10 cellular contexts compared by ENCODE assay signal in the genomic region with DNA sequence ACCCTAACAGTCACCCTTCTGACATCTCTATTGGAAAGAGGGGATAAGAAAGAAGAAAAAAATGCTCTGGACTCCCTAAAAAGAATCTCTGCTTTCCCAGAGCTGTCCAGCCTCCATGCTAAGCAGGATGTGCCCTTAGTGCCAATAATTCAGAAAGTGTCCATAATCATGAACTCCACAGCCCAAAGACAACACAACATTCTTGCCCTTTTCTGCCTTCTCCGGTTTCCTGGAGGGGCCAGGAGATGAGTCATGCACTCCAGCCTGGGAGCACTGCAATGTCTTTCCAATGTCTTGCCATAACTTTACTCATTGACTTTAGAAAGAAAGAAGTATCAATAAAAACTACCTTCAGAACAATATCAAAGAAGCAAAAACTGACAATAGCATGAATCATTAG. TPM values are rescaled to one million over a fixed set of nuclear protein-coding genes. Genes with fewer than 3 reads are reported as not detected.
DNase-seq lines count a peak whose midpoint lies in the region; ATAC-seq and TF ChIP-seq lines count a peak whose summit lies in the region.
"Had no signal": no experiment of that assay in that cellular context is flagged by ENCODE, and none has a peak within 500 bp of the region (broad histone marks: within the 10 kb centered on the region; RNA-seq: fewer than 3 reads in every experiment).

No MANE protein-coding gene starts in this region.

- H3K27ac ChIP-seq in ACC112 (ENCODE audit: low read depth, low read length) (peak overlapping the region; percentile 83), right lobe of liver (no peak overlapping the region), colonic mucosa (no peak overlapping the region)

- ATAC-seq in right lobe of liver (peak; percentile 36 to 59 (median 47)), GM21576 (IDR thresholded peaks at IDR 0.05; ENCODE audit: unreplicated experiment) (no peak), GM18511 (IDR thresholded peaks at IDR 0.05; ENCODE audit: unreplicated experiment) (no peak)

- no peak overlapping the region for H3K9ac ChIP-seq in colonic mucosa (ENCODE audit: low read depth in 2 of 2, low read length in 2 of 2)

- H3K4me1 ChIP-seq in ACC112 (ENCODE audit: control insufficient read depth, insufficient read depth, low read length, unreplicated experiment) (peaks cover 59% of the 10 kb centered on the region), right lobe of liver (no peaks in the 10 kb centered on the region), colonic mucosa (no peaks in the 10 kb centered on the region)

- H3K36me3 ChIP-seq in ACC112 (ENCODE audit: insufficient read depth, low read length) (peaks cover 46% of the 10 kb centered on the region), right lobe of liver (peaks cover 0 to 5% (median 0%) of the 10 kb centered on the region in 4 donors), colonic mucosa (no peaks in the 10 kb centered on the region)

- 67% methylated on average over 1 of the region's 1 CpG for WGBS in right lobe of liver (ENCODE audit: insufficient coverage, low coverage, low lambda C conversion rate, missing lambda C conversion rate)

- H3K4me3 ChIP-seq in ACC112 (ENCODE audit: low read depth, low read length), result peak overlapping the region; percentile 33; the same call in 1 of the 2 replicates
- H3K4me3 ChIP-seq in cardiac fibroblast (replicated peaks in 1 of 2; ENCODE audit: low read depth in 2 of 2, low read length in 2 of 2), result no peak overlapping the region
- no peak overlapping the region for H3K4me3 ChIP-seq in right lobe of liver
- no peak overlapping the region for H3K4me3 ChIP-seq in colonic mucosa

- peaks cover 96% of the 10 kb centered on the region for H3K79me2 ChIP-seq in ACC112 (ENCODE audit: control insufficient read depth, insufficient read depth, low read length, unreplicated experiment)

- H3K27me3 ChIP-seq in ACC112 (ENCODE audit: insufficient read depth, low read length), result no peaks in the 10 kb centered on the region
- no peaks in the 10 kb centered on the region for H3K27me3 ChIP-seq in right lobe of liver
- no peaks in the 10 kb centered on the region for H3K27me3 ChIP-seq in colonic mucosa

- no peak for TF ChIP-seq POLR2A in right lobe of liver (IDR thresholded peaks at IDR 0.05)

- TF ChIP-seq CTCF in cardiac fibroblast (IDR thresholded peaks at IDR 0.05; ENCODE audit: low read depth, low read length) (no peak), right lobe of liver (IDR thresholded peaks at IDR 0.05) (no peak), colonic mucosa (IDR thresholded peaks at IDR 0.05) (no peak)

- H2AFZ ChIP-seq in ACC112 (ENCODE audit: low read length, unreplicated experiment), result no peak overlapping the region

- intact Hi-C loops in right lobe of liver (cut with DNase I) (no loop called here), colonic mucosa (cut with DNase I) (no loop called here)

- H3K9me3 ChIP-seq in right lobe of liver (no peaks in the 10 kb centered on the region), colonic mucosa (no peaks in the 10 kb centered on the region)

- peak; percentile 22 for DNase-seq in HPDE6-E6E7 (ENCODE audit: extremely low spot score)
- DNase-seq in cardiac fibroblast (ENCODE audit: low read depth in 2 of 2), result peak; percentile 77 to 82
- no peak for DNase-seq in right lobe of liver
- DNase-seq in OCI-M2 (lab: John Stamatoyannopoulos, UW; ENCODE audit: unreplicated experiment), result no peak
- DNase-seq in colonic mucosa, result no peak
- DNase-seq: activated naive CD4-positive, alpha-beta T cell; NCI-H1930 had no signal

RNA-seq across cellular contexts. Expression of a gene that starts 44.0 kb away (rescaled TPM):
- total RNA-seq in right lobe of liver (10 to 100 TPM in 3 of 6 experiments, 1 to 10 TPM in 3; 3.3 to 14.2 (median 10.2) TPM), colonic mucosa (10 to 100 TPM in 1 of 2 donors, 1 to 10 TPM in 1; 4.7 to 12.9 TPM)

Comparison
In these comparisons a context has a peak if more than half of its experiments do, and no peak if none do; other contexts are left out.
1. DNase-seq: peak in HPDE6-E6E7 (single experiment) and cardiac fibroblast (2 of 2); none in right lobe of liver (0 of 3), OCI-M2 (single experiment) and colonic mucosa (single experiment).
2. ATAC-seq: peak in right lobe of liver (4 of 4); none in GM21576 (single experiment) and GM18511 (single experiment).